In genomic region chr3:8757551-8758518, GRCh38 we compare ENCODE assay signal across 18 cellular contexts. TPM values are rescaled to one million over a fixed set of nuclear protein-coding genes. Genes with fewer than 3 reads are reported as not detected.
DNase-seq lines count a peak whose midpoint lies in the region; ATAC-seq, FAIRE-seq and TF ChIP-seq lines count a peak whose summit lies in the region.
"Had no signal": no experiment of that assay in that cellular context is flagged by ENCODE, and none has a peak within 500 bp of the region (broad histone marks: within the 10 kb centered on the region; RNA-seq: fewer than 3 reads in every experiment).

No MANE protein-coding gene starts in this region.

- TF ChIP-seq CTCF in GM12865 (IDR thresholded peaks at IDR 0.05; ENCODE audit: insufficient read depth, low read depth, low read length, missing control alignments) (no peak), K562 (IDR thresholded peaks at IDR 0.05 in 2 of 3, conservative IDR thresholded peaks at IDR 0.05 in 1 of 3; ENCODE audit: insufficient read depth in 2 of 3, low read depth in 1 of 3, low read length in 3 of 3) (no peak), nephron (IDR thresholded peaks at IDR 0.05; ENCODE audit: unreplicated experiment in 3 of 3) (no peak)

- no peak overlapping the region for H2AFZ ChIP-seq in K562 (ENCODE audit: low read depth, low read length)

- H3K4me1 ChIP-seq in K562 (replicated peaks in 1 of 2; ENCODE audit: control insufficient read depth in 2 of 2, insufficient read depth in 2 of 2, low read length in 2 of 2) = no peaks in the 10 kb centered on the region

- H3K36me3 Mint-ChIP-seq in nephron (ENCODE audit: low read depth) = no peaks in the 10 kb centered on the region
- H3K36me3 Mint-ChIP-seq: activated CD4-positive, alpha-beta memory T cell treated with anti-CD3 and anti-CD28 coated beads for 36 hours; activated naive CD8-positive, alpha-beta T cell treated with anti-CD3 and anti-CD28 coated beads for 36 hours had no signal

- H3K4me3 ChIP-seq in GM12865 (ENCODE audit: low read depth, low read length) = no peak overlapping the region
- H3K4me3 ChIP-seq in K562 = no peak overlapping the region
- H3K4me3 ChIP-seq: suprapubic skin had no signal

- H3K27me3 Mint-ChIP-seq in nephron (ENCODE audit: low read depth) = peaks cover 37% of the 10 kb centered on the region
- H3K27me3 Mint-ChIP-seq: activated CD4-positive, alpha-beta memory T cell treated with anti-CD3 and anti-CD28 coated beads for 36 hours; activated naive CD8-positive, alpha-beta T cell treated with anti-CD3 and anti-CD28 coated beads for 36 hours had no signal

- H3K27ac ChIP-seq in K562 (ENCODE audit: extremely low read depth, low read depth, low read length) = no peak overlapping the region
- H3K27ac ChIP-seq: suprapubic skin had no signal

- peak overlapping the region in 2 of 3 experiments; percentile 5 to 59 for H3K27ac Mint-ChIP-seq in nephron
- H3K27ac Mint-ChIP-seq: activated CD4-positive, alpha-beta memory T cell treated with anti-CD3 and anti-CD28 coated beads for 36 hours; activated naive CD8-positive, alpha-beta T cell treated with anti-CD3 and anti-CD28 coated beads for 36 hours had no signal

- peaks cover 22 to 62% of the 10 kb centered on the region in 2 experiments; a peak in 4 of 5 replicates for H3K27me3 ChIP-seq in K562 (ENCODE audit: control insufficient read depth in 2 of 2, insufficient read depth in 2 of 2, low read length in 2 of 2)
- H3K27me3 ChIP-seq: suprapubic skin had no signal

- peak overlapping the region in 1 of 2 experiments; percentile 29; a peak in 1 of 4 replicates for H3K9ac ChIP-seq in K562 (ENCODE audit: insufficient read depth in 1 of 2, low read depth in 2 of 2, low read length in 2 of 2)

- no peaks in the 10 kb centered on the region for H3K9me3 ChIP-seq in K562 (replicated peaks; ENCODE audit: control insufficient read depth, insufficient read depth, low read depth, low read length)
- H3K9me3 ChIP-seq: suprapubic skin had no signal

- H4K20me1 ChIP-seq in K562 (replicated peaks; ENCODE audit: control insufficient read depth, insufficient read depth, low read length) = peaks cover 5% of the 10 kb centered on the region; the same call in 1 of the 2 replicates

- no TSS peak for BruUV-seq in K562 (replicated peaks; lab: Mats Ljungman, UMichigan)

- no peak for TF ChIP-seq POLR2A in K562 (conservative IDR thresholded peaks at IDR 0.05)

- WGBS in K562 (ENCODE audit: insufficient coverage, low coverage, missing lambda C conversion rate) = 2% methylated on average over 22 of the region's 24 CpGs

- DNase-seq in GM12865 (ENCODE audit: low read depth) = peak; percentile 56
- DNase-seq in K562 (ENCODE audit: extremely low read depth in 1 of 4, low spot score in 3 of 4) = no peak
- no peak for DNase-seq in NCI-H446 (lab: John Stamatoyannopoulos, UW)
- no peak for DNase-seq in activated CD4-positive, alpha-beta T cell treated with anti-CD3 and anti-CD28 coated beads, Interleukin-2, amount 50 U/mL, for 48 hours
- DNase-seq in HUDEP-2 (lab: John Stamatoyannopoulos, UW; ENCODE audit: unreplicated experiment in 76 of 76) = no peak
- DNase-seq: activated CD4-positive, alpha-beta memory T cell treated with anti-CD3 and anti-CD28 coated beads for 36 hours; activated naive CD8-positive, alpha-beta T cell treated with anti-CD3 and anti-CD28 coated beads for 36 hours; DMS153; NCI-H1417; NCI-H748 treated with DMSO at 0.1 percent for 48 hours; SW 1271 had no signal

- peak overlapping the region in 1 of 3 experiments; percentile 53 for H3K4me3 Mint-ChIP-seq in nephron
- H3K4me3 Mint-ChIP-seq: activated CD4-positive, alpha-beta memory T cell treated with anti-CD3 and anti-CD28 coated beads for 36 hours; activated naive CD8-positive, alpha-beta T cell treated with anti-CD3 and anti-CD28 coated beads for 36 hours had no signal

- no peak for TF ChIP-seq EP300 in K562 (IDR thresholded peaks at IDR 0.05; ENCODE audit: low read length)

- no peaks in the 10 kb centered on the region for H3K36me3 ChIP-seq in K562 (ENCODE audit: control insufficient read depth, insufficient read depth, low read length)
- H3K36me3 ChIP-seq: suprapubic skin had no signal

- H3K9me3 Mint-ChIP-seq in nephron = no peaks in the 10 kb centered on the region
- H3K9me3 Mint-ChIP-seq: activated CD4-positive, alpha-beta memory T cell treated with anti-CD3 and anti-CD28 coated beads for 36 hours; activated naive CD8-positive, alpha-beta T cell treated with anti-CD3 and anti-CD28 coated beads for 36 hours had no signal

- no peak overlapping the region for H3K4me2 ChIP-seq in K562 (ENCODE audit: insufficient read depth, low read length)

- ATAC-seq in HG03520 (IDR thresholded peaks at IDR 0.05; ENCODE audit: unreplicated experiment) = peak; percentile 86
- ATAC-seq in K562 = no peak
- ATAC-seq in HG03521 (IDR thresholded peaks at IDR 0.05; ENCODE audit: unreplicated experiment) = no peak

- FAIRE-seq in K562 (lab: Jason Lieb, UNC) = no peak
- FAIRE-seq: endometrium, islet of Langerhans had no signal

- no peaks in the 10 kb centered on the region for H3K9me1 ChIP-seq in K562 (ENCODE audit: control insufficient read depth, insufficient read depth, low read length)

- no peak for TF ChIP-seq RAD21 in K562 (CRISPR knock-in tag; conservative IDR thresholded peaks at IDR 0.05 in 1 of 2, IDR thresholded peaks at IDR 0.05 in 1 of 2)

- CTCF ChIA-PET in K562 (lab: Yijun Ruan, JAX; ENCODE audit: low intra/inter-chr PET ratio) = no interaction called here

- H3K4me1 Mint-ChIP-seq in nephron = peaks cover 47% of the 10 kb centered on the region
- H3K4me1 Mint-ChIP-seq: activated naive CD8-positive, alpha-beta T cell treated with anti-CD3 and anti-CD28 coated beads for 36 hours had no signal

- H3K79me2 ChIP-seq in K562 (ENCODE audit: control insufficient read depth, insufficient read depth, low read length) = no peaks in the 10 kb centered on the region

- in situ Hi-C loops in K562 (cut with MboI) = no loop called here

- POLR2A ChIA-PET in K562 (lab: Yijun Ruan, JAX) = no interaction called here

- intact Hi-C loops in K562 (cut with micrococcal nuclease) = no loop called here

TF ChIP-seq in K562, 482 proteins besides CTCF, POLR2A, EP300 and RAD21 (continues in another document):
- TF ChIP-seq KAT7 (CRISPR knock-in tag; IDR thresholded peaks at IDR 0.05; ENCODE audit: borderline replicate concordance) = no peak
- peak; percentile 83 for TF ChIP-seq FOSL1 (tag; conservative IDR thresholded peaks at IDR 0.05)
- TF ChIP-seq TEAD4 (IDR thresholded peaks at IDR 0.05; ENCODE audit: low read length) = no peak
- TF ChIP-seq TEAD4 (CRISPR knock-in tag; IDR thresholded peaks at IDR 0.05; ENCODE audit: borderline replicate concordance) = no peak
- peak; percentile 74 for TF ChIP-seq BHLHE40 (IDR thresholded peaks at IDR 0.05; ENCODE audit: low read length)
- TF ChIP-seq, protein P1, sequence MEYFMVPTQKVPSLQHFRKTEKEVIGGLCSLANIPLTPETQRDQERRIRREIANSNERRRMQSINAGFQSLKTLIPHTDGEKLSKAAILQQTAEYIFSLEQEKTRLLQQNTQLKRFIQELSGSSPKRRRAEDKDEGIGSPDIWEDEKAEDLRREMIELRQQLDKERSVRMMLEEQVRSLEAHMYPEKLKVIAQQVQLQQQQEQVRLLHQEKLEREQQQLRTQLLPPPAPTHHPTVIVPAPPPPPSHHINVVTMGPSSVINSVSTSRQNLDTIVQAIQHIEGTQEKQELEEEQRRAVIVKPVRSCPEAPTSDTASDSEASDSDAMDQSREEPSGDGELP (CRISPR knock-in tag; IDR thresholded peaks at IDR 0.05; ENCODE audit: borderline replicate concordance) = peak; percentile 48; the same call in 1 of the 2 replicates

RNA-seq across cellular contexts. Expression of gene OXTR, which starts 11.6 kb away (rescaled TPM):
- 1.3 and 1.4 TPM in 2 replicates for total RNA-seq in K562 (2011; cell fraction: chromatin; rRNA removed; ENCODE audit: low replicate concordance)
- 0.50 and 0.79 TPM in 2 replicates for total RNA-seq in K562 (2011; cell fraction: nucleolus; rRNA removed)
- 0.53 and 0.73 TPM in 2 replicates for total RNA-seq in K562 (2011; cell fraction: nucleoplasm; rRNA removed)
- total RNA-seq in K562 (2014; rRNA removed) = 0.68 and 1.4 TPM in 2 replicates
- total RNA-seq in K562 (2014; rRNA removed; fragmentation: Illumina TruSeq; extraction: Trizol) = 0.80 and 0.83 TPM in 2 replicates
- total RNA-seq in K562 (2015; rRNA removed; fragmentation: Illumina TruSeq; extraction: Trizol) = 1.1 and 1.4 TPM in 2 replicates
- 1.2 and 1.5 TPM in 2 replicates for total RNA-seq in K562 (2021)
- polyA plus RNA-seq in K562 (2011; rRNA removed) = 0.38 and 0.57 TPM in 2 replicates
- polyA plus RNA-seq in K562 (2011; cell fraction: cytosol; rRNA removed) = 0.24 and 0.42 TPM in 2 replicates
- 1.7 and 2.2 TPM in 2 replicates for polyA plus RNA-seq in K562 (2011; cell fraction: nucleus; rRNA removed)
- 0.71 and 0.78 TPM in 2 replicates for polyA plus RNA-seq in K562 (2012)
- 0.57 and 1.1 TPM in 2 replicates for polyA plus RNA-seq in K562 (2014; fragmentation: Illumina TruSeq; extraction: Trizol)
- under 1 TPM; 0.14 to 0.22 TPM for polyA plus RNA-seq in K562 (2014; fragmentation: Nextera tagmentation; extraction: Ambion mirVana)
- 1.0 and 1.3 TPM in 2 replicates for polyA plus RNA-seq in K562 (2014; rRNA removed)
- 0.28 and 0.48 TPM in 2 replicates for polyA minus RNA-seq in K562 (2011; rRNA and poly(A)+ RNA removed)
- 0.48 and 0.64 TPM in 2 replicates for polyA minus RNA-seq in K562 (2011; cell fraction: cytosol; rRNA and poly(A)+ RNA removed)
- polyA minus RNA-seq in K562 (2011; cell fraction: nucleus; rRNA and poly(A)+ RNA removed) = 1.3 and 1.4 TPM in 2 replicates

RNA-seq across cellular contexts. Expression of gene CAV3, which starts 24.2 kb away (rescaled TPM):
- not detected in 2 replicates for total RNA-seq in K562 (2011; cell fraction: chromatin; rRNA removed; ENCODE audit: low replicate concordance)
- not detected in 2 replicates for total RNA-seq in K562 (2011; cell fraction: nucleolus; rRNA removed)
- total RNA-seq in K562 (2011; cell fraction: nucleoplasm; rRNA removed) = not detected in 2 replicates
- total RNA-seq in K562 (2014; rRNA removed) (not detected in 2 replicates), K562 (2014; rRNA removed; fragmentation: Illumina TruSeq; extraction: Trizol) (not detected in 2 replicates), K562 (2015; rRNA removed; fragmentation: Illumina TruSeq; extraction: Trizol) (not detected in 2 replicates), K562 (2021) (not detected in 2 replicates)
- polyA plus RNA-seq in K562 (2011; rRNA removed) (not detected in 2 replicates), K562 (2014; fragmentation: Illumina TruSeq; extraction: Trizol) (not detected in 2 replicates), K562 (2014; fragmentation: Nextera tagmentation; extraction: Ambion mirVana) (not detected), K562 (2014; rRNA removed) (not detected in 2 replicates)
- not detected in 2 replicates for polyA plus RNA-seq in K562 (2011; cell fraction: cytosol; rRNA removed)
- polyA plus RNA-seq in K562 (2011; cell fraction: nucleus; rRNA removed) = not detected in 2 replicates
- not detected in 2 replicates for polyA plus RNA-seq in K562 (2012)
- polyA minus RNA-seq in K562 (2011; rRNA and poly(A)+ RNA removed) = not detected in 2 replicates
- not detected in 2 replicates for polyA minus RNA-seq in K562 (2011; cell fraction: cytosol; rRNA and poly(A)+ RNA removed)
- polyA minus RNA-seq in K562 (2011; cell fraction: nucleus; rRNA and poly(A)+ RNA removed) = not detected in 2 replicates
- total RNA-seq: activated CD4-positive, alpha-beta memory T cell treated with anti-CD3 and anti-CD28 coated beads for 36 hours; activated naive CD8-positive, alpha-beta T cell treated with anti-CD3 and anti-CD28 coated beads for 36 hours; omental fat pad; suprapubic skin had no signal
